Comparison of ENCODE assay signal across 19 cellular contexts in the genomic region with DNA sequence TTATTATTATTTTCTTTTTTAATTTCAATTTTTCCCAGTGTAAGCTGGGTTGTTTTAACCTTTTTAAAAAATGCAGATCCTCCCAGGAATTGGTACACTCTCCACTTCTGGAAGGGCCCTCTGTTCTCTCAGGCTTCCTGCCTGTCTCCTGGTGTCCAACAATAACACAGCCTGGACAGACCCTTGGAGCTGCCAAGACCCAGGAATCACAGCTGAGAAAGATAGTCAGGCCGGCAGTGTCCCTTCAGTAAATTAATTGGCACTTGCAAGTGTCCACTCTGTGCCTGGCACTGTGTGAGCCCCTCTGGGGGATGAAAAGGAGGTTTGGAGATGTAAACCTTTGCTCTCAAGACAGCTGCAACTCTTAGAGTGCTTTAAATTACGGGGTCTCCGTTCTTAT.
"Had no signal": no experiment of that assay in that cellular context is flagged by ENCODE, and none has a peak within 500 bp of the region (broad histone marks: within the 10 kb centered on the region; RNA-seq: fewer than 3 reads in every experiment).

No MANE protein-coding gene starts in this region.

- H3K27ac ChIP-seq: neutrophil, psoas muscle, uterus had no signal

- DNase-seq: cortex of kidney; effector memory CD4-positive, alpha-beta T cell; kidney; left colon; mammary epithelial cell; naive thymus-derived CD4-positive, alpha-beta T cell; nephron progenitor cell; psoas muscle; retina; small intestine; stimulated activated CD4-positive, alpha-beta T cell treated with anti-CD3 and anti-CD28 coated beads, Interleukin-12 subunit alpha, Interleukin-12 subunit beta, amount 100 ng/mL, for 4 hours; stimulated activated naive CD4-positive, alpha-beta T cell; stomach; substantia nigra; uterus had no signal

- H3K27me3 ChIP-seq: stomach, uterus had no signal

- ATAC-seq: esophagus mucosa; left colon; naive thymus-derived CD4-positive, alpha-beta T cell; psoas muscle had no signal

- H3K4me3 ChIP-seq: psoas muscle, stomach, uterus had no signal

- FAIRE-seq: endometrium, frontal cortex, kidney, small intestine had no signal

- H3K9me3 ChIP-seq: neutrophil, psoas muscle, stomach, uterus had no signal

- H3K4me1 ChIP-seq: psoas muscle, uterus had no signal

- H3K36me3 ChIP-seq: neutrophil, stomach, uterus had no signal
